ENCODE assay signal across 28 cellular contexts in genomic region chr3:112307557-112307956, GRCh38. TPM values are rescaled to one million over a fixed set of nuclear protein-coding genes. Genes with fewer than 3 reads are reported as not detected.
"Had no signal": no experiment of that assay in that cellular context is flagged by ENCODE, and none has a peak within 500 bp of the region (broad histone marks: within the 10 kb centered on the region; RNA-seq: fewer than 3 reads in every experiment).

No MANE protein-coding gene starts in this region.

- H3K4me3 ChIP-seq: adrenal gland, ascending aorta, esophagus squamous epithelium, gastrocnemius medialis, pancreas, transverse colon, uterus had no signal

- H3K27me3 ChIP-seq: adrenal gland, ascending aorta, brain microvascular endothelial cell, esophagus squamous epithelium, gastrocnemius medialis, pancreas, transverse colon, uterus had no signal

- H3K4me1 ChIP-seq: pancreas, uterus had no signal

- H3K27ac ChIP-seq: adrenal gland, ascending aorta, esophagus squamous epithelium, gastrocnemius medialis, pancreas, transverse colon, uterus had no signal

- H3K9me3 ChIP-seq: adrenal gland, ascending aorta, esophagus squamous epithelium, gastrocnemius medialis, pancreas, transverse colon, uterus had no signal

- H3K36me3 ChIP-seq: adrenal gland, ascending aorta, brain microvascular endothelial cell, esophagus squamous epithelium, gastrocnemius medialis, pancreas, transverse colon, uterus had no signal

- ATAC-seq: activated T-cell treated with anti-CD3 and anti-CD28 coated beads, Interleukin-2, amount 50 U/mL, for 4 hours; gastrocnemius medialis; left colon; natural killer cell treated with Interleukin-12 subunit alpha and Interleukin-12 subunit beta and Interleukin-15 and Interleukin-18, amount 100 ng/mL, for 72 hours; stimulated activated effector memory CD8-positive, alpha-beta T cell treated with anti-CD3 and anti-CD28 coated beads, Interleukin-12 subunit alpha, Interleukin-12 subunit beta, amount 100 ng/mL, for 72 hours; stimulated activated naive CD8-positive, alpha-beta T cell treated with anti-CD3 and anti-CD28 coated beads, Interleukin-15, amount 100 ng/mL, for 72 hours had no signal

- DNase-seq: activated CD4-positive, alpha-beta T cell treated with anti-CD3 and anti-CD28 coated beads for 4 hours; activated CD4-positive, alpha-beta T cell treated with anti-CD3 and anti-CD28 coated beads, Interleukin-2, amount 50 U/mL, for 48 hours; activated CD4-positive, CD25-positive, alpha-beta regulatory T cell; activated CD8-positive, alpha-beta memory T cell treated with anti-CD3 and anti-CD28 coated beads, Interleukin-2, amount 50 U/mL, for 48 hours; activated naive CD4-positive, alpha-beta T cell; activated T-cell treated with anti-CD3 and anti-CD28 coated beads, Interleukin-2, amount 50 U/mL, for 4 hours; central memory CD4-positive, alpha-beta T cell; dermis blood vessel endothelial cell; effector CD8-positive, alpha-beta T cell; esophagus squamous epithelium; gastrocnemius medialis; left colon; midbrain; pancreas; stimulated activated CD4-positive, alpha-beta T cell treated with anti-CD3 and anti-CD28 coated beads, Interleukin-2, amount 100 ng/mL, for 24 hours; stimulated activated naive CD8-positive, alpha-beta T cell treated with anti-CD3 and anti-CD28 coated beads, Interleukin-15, amount 100 ng/mL, for 72 hours; T1000; transverse colon; uterus had no signal

RNA-seq across cellular contexts. Expression of gene SLC9C1, which starts 13.5 kb away (rescaled TPM):
- total RNA-seq: activated CD8-positive, alpha-beta memory T cell treated with anti-CD3 and anti-CD28 coated beads for 36 hours; activated T-cell treated with anti-CD3 and anti-CD28 coated beads, Interleukin-2, amount 50 U/mL, for 4 hours; activated T-helper 2 cell treated with anti-CD3 and anti-CD28 coated beads, Interferon-gamma antibody, Interleukin-2, Interleukin-4, amounts not matched to agents 10 μg/mL and 5 μg/mL and 100 μg/mL, durations not matched to agents 14 hours and 24 hours and 36 hours; adrenal gland; endothelial cell of umbilical vein; esophagus squamous epithelium; gastrocnemius medialis; natural killer cell treated with Interleukin-12 subunit alpha and Interleukin-12 subunit beta and Interleukin-15 and Interleukin-18, amount 100 ng/mL, for 72 hours; transverse colon had no signal
- polyA plus RNA-seq: adrenal gland, endothelial cell of umbilical vein, keratinocyte had no signal
